ENCODE assay signal across 8 cellular contexts in the genomic region with DNA sequence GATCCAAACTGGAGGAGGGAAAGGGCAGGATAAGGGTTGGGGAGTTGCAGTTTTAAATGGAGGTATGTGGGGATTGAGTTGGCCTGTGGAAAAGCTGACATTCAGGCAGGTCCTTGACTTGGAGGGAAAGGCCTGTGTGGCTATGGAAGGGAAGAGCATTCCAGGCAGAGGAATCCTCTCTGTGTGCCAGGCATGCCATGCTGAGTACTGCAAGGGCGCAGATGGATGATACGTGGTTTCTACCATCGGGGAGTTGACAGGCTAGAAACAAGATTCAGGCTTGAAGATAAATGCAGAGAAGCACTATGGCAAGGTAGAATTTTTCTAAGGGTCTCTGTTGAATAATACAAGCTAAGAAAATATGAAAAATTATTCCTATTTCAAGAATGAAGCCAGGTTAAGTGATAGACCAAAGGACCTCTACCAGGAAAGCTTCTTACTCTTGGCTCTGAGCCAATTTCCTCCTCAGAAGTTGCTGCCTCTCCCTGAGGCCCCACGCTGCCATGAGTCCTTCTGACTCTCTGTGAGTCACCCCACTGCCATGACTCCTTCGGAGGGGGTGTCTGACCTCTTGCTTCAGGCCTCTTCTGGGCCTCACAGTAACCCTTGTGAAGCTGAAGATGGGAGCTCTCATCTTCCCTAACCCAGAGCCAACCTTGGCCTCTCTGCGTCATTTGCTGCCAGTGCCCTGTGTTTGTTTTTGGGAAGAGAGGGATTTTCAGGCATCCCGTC.
DNase-seq lines count a peak whose midpoint lies in the region; ATAC-seq and TF ChIP-seq lines count a peak whose summit lies in the region.

No MANE protein-coding gene starts in this region.

- H3K36me3 Mint-ChIP-seq in CD14-positive monocyte: peaks cover 46 to 72% of the 10 kb centered on the region in 2 donors
- no peaks in the 10 kb centered on the region for H3K36me3 Mint-ChIP-seq in T-helper 2 cell treated with Interferon-gamma antibody and Interleukin-4, amounts not matched to agents 5 μg/mL and 100 μg/mL, for 36 hours (ENCODE audit: low read depth)

- DNase-seq in CD14-positive monocyte (ENCODE audit: low spot score) (no peak), HS-27A (ENCODE audit: low read depth) (peak; percentile 88), amniotic stem cell (lab: John Stamatoyannopoulos, UW) (peak; percentile 51), kidney tubule cell (ENCODE audit: low spot score) (peak; percentile 97), NCI-H2196 (lab: John Stamatoyannopoulos, UW; ENCODE audit: unreplicated experiment) (no peak), left lobe of liver (ENCODE audit: low spot score) (no peak), hypothalamus (lab: John Stamatoyannopoulos, UW) (no peak)
- no peak for DNase-seq in T-helper 2 cell treated with Interferon-gamma antibody and Interleukin-4, amounts not matched to agents 5 μg/mL and 100 μg/mL, for 36 hours (ENCODE audit: low spot score)

- no peak overlapping the region for H3K4me3 Mint-ChIP-seq in CD14-positive monocyte
- H3K4me3 Mint-ChIP-seq in T-helper 2 cell treated with Interferon-gamma antibody and Interleukin-4, amounts not matched to agents 5 μg/mL and 100 μg/mL, for 36 hours: no peak overlapping the region

- peaks cover 0 to 1% (median 0%) of the 10 kb centered on the region in 7 donors for H3K9me3 Mint-ChIP-seq in CD14-positive monocyte
- no peaks in the 10 kb centered on the region for H3K9me3 Mint-ChIP-seq in T-helper 2 cell treated with Interferon-gamma antibody and Interleukin-4, amounts not matched to agents 5 μg/mL and 100 μg/mL, for 36 hours

- TF ChIP-seq CTCF in CD14-positive monocyte (IDR thresholded peaks at IDR 0.05): no peak

- no peak for ATAC-seq in left lobe of liver

- intact Hi-C loops in CD14-positive monocyte (cut with micrococcal nuclease): no loop called here

- no peaks in the 10 kb centered on the region for H3K27me3 Mint-ChIP-seq in CD14-positive monocyte (ENCODE audit: low read depth in 3 of 3)
- no peaks in the 10 kb centered on the region for H3K27me3 Mint-ChIP-seq in T-helper 2 cell treated with Interferon-gamma antibody and Interleukin-4, amounts not matched to agents 5 μg/mL and 100 μg/mL, for 36 hours (ENCODE audit: low read depth)

- no peaks in the 10 kb centered on the region for H3K4me1 Mint-ChIP-seq in CD14-positive monocyte
- H3K4me1 Mint-ChIP-seq in T-helper 2 cell treated with Interferon-gamma antibody and Interleukin-4, amounts not matched to agents 5 μg/mL and 100 μg/mL, for 36 hours (ENCODE audit: low read depth): no peaks in the 10 kb centered on the region

- H3K27ac Mint-ChIP-seq in CD14-positive monocyte: peak overlapping the region in 4 of 7 donors; percentile 1 to 59 (median 46)
- H3K27ac Mint-ChIP-seq in T-helper 2 cell treated with Interferon-gamma antibody and Interleukin-4, amounts not matched to agents 5 μg/mL and 100 μg/mL, for 36 hours: no peak overlapping the region

Comparison
In these comparisons a context has a peak if more than half of its experiments do, and no peak if none do; other contexts are left out.
1. DNase-seq: peak in HS-27A (single experiment), amniotic stem cell (single experiment) and kidney tubule cell (single experiment); none in CD14-positive monocyte (single experiment), NCI-H2196 (single experiment), left lobe of liver (single experiment), hypothalamus (0 of 51) and T-helper 2 cell treated with Interferon-gamma antibody and Interleukin-4, amounts not matched to agents 5 μg/mL and 100 μg/mL, for 36 hours (single experiment).